In the genomic region with DNA sequence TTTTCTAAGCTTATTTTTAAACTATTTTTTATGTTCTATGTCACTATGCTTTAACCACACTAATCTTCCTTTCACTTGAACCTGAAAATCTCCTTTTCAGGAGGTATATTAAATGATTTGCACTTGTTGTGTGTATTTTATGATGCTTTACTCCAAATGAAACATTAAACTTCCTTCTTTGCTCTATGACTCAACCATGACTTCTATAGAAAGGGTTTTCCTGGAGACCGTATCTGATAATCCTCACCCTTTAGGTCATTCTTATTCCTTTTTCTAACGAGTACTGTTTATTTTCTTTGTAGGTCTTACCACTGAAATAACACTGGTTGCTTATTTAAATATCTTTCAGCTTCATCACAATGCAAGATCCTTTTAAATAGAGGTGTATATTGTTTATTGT, we compare ENCODE assay signal across 27 cellular contexts.
A peak's percentile ranks its signal among the peaks of the same experiment; 100 is the strongest.
DNase-seq lines count a peak whose midpoint lies in the region; ATAC-seq and TF ChIP-seq lines count a peak whose summit lies in the region.
"Had no signal": no experiment of that assay in that cellular context is flagged by ENCODE, and none has a peak within 500 bp of the region (broad histone marks: within the 10 kb centered on the region; RNA-seq: fewer than 3 reads in every experiment).

No MANE protein-coding gene starts in this region.

- H3K36me3 ChIP-seq in Panc1 (ENCODE audit: control insufficient read depth, insufficient read depth, low read length) = no peaks in the 10 kb centered on the region
- H3K36me3 ChIP-seq: right lobe of liver had no signal

- DNase-seq in ELR (ENCODE audit: low read depth) (peak; percentile 66), Panc1 (ENCODE audit: low read depth, low spot score) (peak; percentile 13), astrocyte of the spinal cord (ENCODE audit: low read depth, low spot score) (peak; percentile 71), non-pigmented ciliary epithelial cell (ENCODE audit: low read depth) (peak; percentile 32), T1000 (lab: John Stamatoyannopoulos, UW) (no peak), foreskin melanocyte (no peak)
- DNase-seq: activated CD4-positive, alpha-beta memory T cell treated with anti-CD3 and anti-CD28 coated beads, Interleukin-2, amount 10 ng/mL, durations not matched to agents 7 days and 5 days; body of pancreas; effector CD8-positive, alpha-beta T cell; GDM1; kidney; mucosa of descending colon; NCI-H1694 treated with DMSO at 0.1 percent for 48 hours; NCI-H2171 treated with DMSO at 0.1 percent for 48 hours; NCI-H526 treated with DMSO at 0.1 percent for 48 hours; nephron progenitor cell; right lobe of liver; RPMI8226; stimulated activated CD4-positive, alpha-beta T cell treated with anti-CD3 and anti-CD28 coated beads, Interleukin-12 subunit alpha, Interleukin-12 subunit beta, amount 100 ng/mL, for 4 hours; stimulated activated naive CD4-positive, alpha-beta T cell treated with Interleukin-2 at 50 U/mL for 16 hours; testis had no signal

- intact Hi-C loops in Panc1 (cut with micrococcal nuclease; ENCODE audit: unreplicated experiment) = no loop called here

- TF ChIP-seq CTCF in Panc1 (IDR thresholded peaks at IDR 0.05) (no peak), astrocyte of the spinal cord (IDR thresholded peaks at IDR 0.05; ENCODE audit: low read depth, low read length) (no peak)

- no peaks in the 10 kb centered on the region for H3K4me1 ChIP-seq in Panc1 (ENCODE audit: control insufficient read depth, insufficient read depth, low read length)
- H3K4me1 ChIP-seq: body of pancreas, parathyroid adenoma, right lobe of liver, testis had no signal

- POLR2A ChIA-PET in Panc1 (lab: Charles Lee) = no interaction called here

- BruUV-seq in Panc1 (replicated peaks; lab: Mats Ljungman, UMichigan) = no TSS peak

- H3K4me3 ChIP-seq in Panc1 (ENCODE audit: low read depth in 2 of 2, low read length in 2 of 2) = no peak overlapping the region
- no peak overlapping the region for H3K4me3 ChIP-seq in astrocyte of the spinal cord (ENCODE audit: low read depth, low read length)
- H3K4me3 ChIP-seq: body of pancreas, mucosa of descending colon, right lobe of liver, testis had no signal

- in situ Hi-C loops in Panc1 (cut with HindIII; ENCODE audit: low pct_unique_long_range_greater_than_20kb, low sequenced_read_pairs) (no loop called here), astrocyte of the spinal cord (cut with HindIII; ENCODE audit: low sequenced_read_pairs) (no loop called here)

- CTCF ChIA-PET in Panc1 (lab: Charles Lee) = no interaction called here

- peak; percentile 81 for ATAC-seq in Panc1
- ATAC-seq in HG02852 (IDR thresholded peaks at IDR 0.05; ENCODE audit: unreplicated experiment) = no peak
- ATAC-seq: body of pancreas, esophagus mucosa, mucosa of descending colon, right lobe of liver, SK-N-SH treated with all-trans-retinoic acid at 6 μM for 48 hours had no signal

- H3K27me3 ChIP-seq in Panc1 (ENCODE audit: control insufficient read depth, insufficient read depth, low read length) = no peaks in the 10 kb centered on the region
- H3K27me3 ChIP-seq: body of pancreas, right lobe of liver, testis had no signal

- H3K9me3 ChIP-seq in Panc1 (ENCODE audit: control insufficient read depth, insufficient read depth, low read depth, low read length) = no peaks in the 10 kb centered on the region
- H3K9me3 ChIP-seq: body of pancreas, mucosa of descending colon, right lobe of liver, testis had no signal

- H3K27ac ChIP-seq in Panc1 (ENCODE audit: low read length) = no peak overlapping the region
- H3K27ac ChIP-seq: body of pancreas, C4-2B, KMS-11, parathyroid adenoma, right lobe of liver, testis had no signal

Comparison
In these comparisons a context has a peak if more than half of its experiments do, and no peak if none do; other contexts are left out.
1. DNase-seq: peak in ELR (single experiment), Panc1 (single experiment), astrocyte of the spinal cord (single experiment) and non-pigmented ciliary epithelial cell (single experiment); none in T1000 (single experiment) and foreskin melanocyte (single experiment).